ENCODE assay signal across 24 cellular contexts in genomic region chr3:53382106-53382505, GRCh38. TPM values are rescaled to one million over a fixed set of nuclear protein-coding genes. Genes with fewer than 3 reads are reported as not detected.
DNase-seq lines count a peak whose midpoint lies in the region; FAIRE-seq and TF ChIP-seq lines count a peak whose summit lies in the region.
"Had no signal": no experiment of that assay in that cellular context is flagged by ENCODE, and none has a peak within 500 bp of the region (broad histone marks: within the 10 kb centered on the region; RNA-seq: fewer than 3 reads in every experiment).

No MANE protein-coding gene starts in this region.

- H3K36me3 ChIP-seq in bronchial epithelial cell (ENCODE audit: control insufficient read depth, insufficient read depth, low read length), result no peaks in the 10 kb centered on the region
- H3K36me3 ChIP-seq: tibial nerve had no signal

- POLR2A ChIA-PET in HEK293T (lab: Yijun Ruan, JAX), result no interaction called here

- H3K27me3 ChIP-seq in bronchial epithelial cell (ENCODE audit: control insufficient read depth, insufficient read depth, low read length), result peaks cover 3% of the 10 kb centered on the region
- H3K27me3 ChIP-seq: tibial nerve had no signal

- CTCF ChIA-PET in HEK293T (lab: Yijun Ruan, JAX), result no interaction called here

- DNase-seq in EL (peak; percentile 38), HT1080 (ENCODE audit: low read depth) (peak; percentile 14), bronchial epithelial cell (ENCODE audit: low read depth) (peak; percentile 75), kidney tubule cell (ENCODE audit: low spot score) (peak; percentile 93), H4 (ENCODE audit: low spot score) (no peak), HEK293T (ENCODE audit: extremely low spot score) (no peak), middle frontal gyrus (ENCODE audit: extremely low spot score, low spot score) (no peak)
- no peak for DNase-seq in activated CD4-positive, alpha-beta T cell treated with anti-CD3 and anti-CD28 coated beads, Interleukin-2, amount 50 U/mL, for 4 hours
- DNase-seq: activated CD8-positive, alpha-beta memory T cell treated with anti-CD3 and anti-CD28 coated beads for 24 hours; activated naive CD8-positive, alpha-beta T cell treated with anti-CD3 and anti-CD28 coated beads, Interleukin-2, amount 50 U/mL, for 24 hours; CD4-positive, alpha-beta memory T cell; central memory CD4-positive, alpha-beta T cell; erythroblast; GF-D8; glutamatergic neuron; left colon; NCI-H1105; NCI-H2081; NCI-H524; posterior cingulate gyrus; stimulated activated CD4-positive, alpha-beta T cell treated with anti-CD3 and anti-CD28 coated beads, Interleukin-1b, Interleukin-23, amount 100 ng/mL, for 48 hours; stimulated activated naive CD8-positive, alpha-beta T cell treated with anti-CD3 and anti-CD28 coated beads, Interleukin-15, Interleukin-2, amounts not matched to agents 100 U/mL and 50 U/mL, for 24 hours had no signal

- TF ChIP-seq CTCF in bronchial epithelial cell (IDR thresholded peaks at IDR 0.05; ENCODE audit: insufficient read depth, low read length, severe bottlenecking), result no peak

- no peak for FAIRE-seq in bronchial epithelial cell (lab: Jason Lieb, UNC)

- no peak overlapping the region for H3K4me3 ChIP-seq in bronchial epithelial cell (ENCODE audit: low read depth, low read length)
- H3K4me3 ChIP-seq: GM23338, tibial nerve had no signal

TF ChIP-seq in HEK293T, 16 proteins besides CTCF, POLR2A, EP300 and RAD21:
- TF ChIP-seq CTBP1 (IDR thresholded peaks at IDR 0.05; ENCODE audit: borderline replicate concordance), result no peak
- TF ChIP-seq FOXM1 (IDR thresholded peaks at IDR 0.05; ENCODE audit: borderline replicate concordance), result no peak
- TF ChIP-seq HDGF (IDR thresholded peaks at IDR 0.05; ENCODE audit: borderline replicate concordance), result no peak

RNA-seq across cellular contexts. Expression of gene DCP1A, which starts 34.8 kb away (rescaled TPM):
- total RNA-seq in HT1080 (2014; rRNA removed; shearing (Covaris generic)), result 13.5 and 20.5 TPM in 2 replicates
- polyA plus RNA-seq in HT1080 (2015; cell fraction: cytosol; rRNA removed), result 10.1 and 13.5 TPM in 2 replicates
- 16.5 and 19.3 TPM in 2 replicates for polyA plus RNA-seq in HT1080 (2015; cell fraction: nucleus; rRNA removed)
- 5.0 and 7.8 TPM in 2 replicates for total RNA-seq in bronchial epithelial cell
- 6.5 and 10.9 TPM in 2 replicates for total RNA-seq in H4 (2014; rRNA removed; shearing (Covaris generic))

Comparison
In these comparisons a context has a peak if more than half of its experiments do, and no peak if none do; other contexts are left out.
1. DNase-seq: peak in EL (single experiment), HT1080 (single experiment), bronchial epithelial cell (single experiment) and kidney tubule cell (single experiment); none in H4 (single experiment), HEK293T (single experiment), middle frontal gyrus (single experiment) and activated CD4-positive, alpha-beta T cell treated with anti-CD3 and anti-CD28 coated beads, Interleukin-2, amount 50 U/mL, for 4 hours (0 of 2).